In the genomic region with DNA sequence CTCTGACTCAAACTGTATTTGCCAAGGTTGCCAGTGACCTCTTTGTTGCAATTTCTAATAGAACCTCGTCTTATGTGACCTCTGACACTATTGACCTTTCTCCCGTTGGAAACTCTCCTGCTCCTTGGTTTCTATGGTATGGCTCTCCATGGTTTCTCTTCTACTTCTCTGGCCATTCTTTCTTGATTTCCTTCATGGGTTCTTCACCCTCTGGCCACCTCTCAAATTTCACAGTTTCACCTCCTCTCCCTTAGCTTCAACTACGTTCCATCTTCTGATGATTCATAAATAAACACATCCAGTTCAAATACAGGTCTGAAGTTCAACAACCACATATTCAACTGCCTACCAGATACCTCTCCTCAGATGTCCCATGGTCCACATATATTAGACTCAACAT, we compare ENCODE assay signal across 34 cellular contexts.
"Had no signal": no experiment of that assay in that cellular context is flagged by ENCODE, and none has a peak within 500 bp of the region (broad histone marks: within the 10 kb centered on the region; RNA-seq: fewer than 3 reads in every experiment).

No MANE protein-coding gene starts in this region.

- DNase-seq: activated effector memory CD4-positive, alpha-beta T cell treated with anti-CD3 and anti-CD28 coated beads, Interleukin-2, amount 50 U/mL, for 16 hours; activated effector memory CD4-positive, alpha-beta T cell treated with Interleukin-2 at 50 U/mL for 16 hours; activated gamma-delta T cell; activated gamma-delta T cell treated with Interleukin-2 at 50 U/mL for 16 hours; activated naive CD4-positive, alpha-beta T cell; activated naive CD4-positive, alpha-beta T cell treated with anti-CD3 and anti-CD28 coated beads for 36 hours; activated naive CD4-positive, alpha-beta T cell treated with anti-CD3 and anti-CD28 coated beads, Interleukin-2, amount 10 ng/mL, durations not matched to agents 7 days and 5 days; activated naive CD4-positive, alpha-beta T cell treated with anti-CD3 and anti-CD28 coated beads, Interleukin-2, amount 50 U/mL, for 16 hours; activated naive CD4-positive, alpha-beta T cell treated with Interleukin-2 at 50 U/mL for 16 hours; activated naive CD8-positive, alpha-beta T cell treated with anti-CD3 and anti-CD28 coated beads for 36 hours; activated naive CD8-positive, alpha-beta T cell treated with anti-CD3 and anti-CD28 coated beads, Interleukin-2, amount 10 ng/mL, durations not matched to agents 7 days and 5 days; activated naive CD8-positive, alpha-beta T cell treated with anti-CD3 and anti-CD28 coated beads, Interleukin-2, amount 50 U/mL, for 24 hours; activated T-cell treated with anti-CD3 and anti-CD28 coated beads, Interleukin-2, amount 50 U/mL, for 1 hour; activated T-cell treated with anti-CD3 and anti-CD28 coated beads, Interleukin-2, amount 50 U/mL, for 24 hours; activated T-cell treated with anti-CD3 and anti-CD28 coated beads, Interleukin-2, amount 50 U/mL, for 4 hours; activated T-cell treated with anti-CD3 and anti-CD28 coated beads, Interleukin-2, amount 50 U/mL, for 48 hours; activated T-cell treated with anti-CD3 and anti-CD28 coated beads, Interleukin-2, amount 50 U/mL, for 72 hours; adrenal gland; amniotic stem cell; amygdala; anterior cingulate cortex; aorta; body of pancreas; brain microvascular endothelial cell; caudate nucleus; central memory CD4-positive, alpha-beta T cell; cerebellar nuclear complex had no signal

- FAIRE-seq: astrocyte, bronchial epithelial cell had no signal

- H3K36me3 ChIP-seq: adrenal gland, ascending aorta, brain microvascular endothelial cell, breast epithelium, cardiac muscle cell had no signal

- H3K4me3 ChIP-seq: adrenal gland, ascending aorta, body of pancreas, breast epithelium, cardiac muscle cell had no signal

- H3K27ac ChIP-seq: adrenal gland, ascending aorta, body of pancreas, brain microvascular endothelial cell, breast epithelium, cardiac muscle cell had no signal

- H3K27me3 ChIP-seq: adrenal gland, ascending aorta, body of pancreas, brain microvascular endothelial cell, breast epithelium, cardiac muscle cell had no signal

- H3K9me3 ChIP-seq: adrenal gland, ascending aorta, body of pancreas, breast epithelium had no signal

- H3K4me1 ChIP-seq: adrenal gland, ascending aorta, body of pancreas, breast epithelium had no signal

- ATAC-seq: activated naive CD4-positive, alpha-beta T cell treated with anti-CD3 and anti-CD28 coated beads, Interleukin-2, amount 50 U/mL, for 72 hours; activated naive CD8-positive, alpha-beta T cell treated with anti-CD3 and anti-CD28 coated beads, Interleukin-2, amount 50 U/mL, for 24 hours; activated T-cell treated with anti-CD3 and anti-CD28 coated beads, Interleukin-2, amount 50 U/mL, for 4 hours; activated T-cell treated with anti-CD3 and anti-CD28 coated beads, Interleukin-2, amount 50 U/mL, for 72 hours; activated T-helper 17 cell treated with anti-CD3 and anti-CD28 coated beads, Interleukin-2, amount 50 U/mL, for 72 hours; body of pancreas had no signal
